In genomic region chr19:19558636-19559035, GRCh38 we compare ENCODE assay signal across 22 cellular contexts. TPM values are rescaled to one million over a fixed set of nuclear protein-coding genes. Genes with fewer than 3 reads are reported as not detected.
"Had no signal": no experiment of that assay in that cellular context is flagged by ENCODE, and none has a peak within 500 bp of the region (broad histone marks: within the 10 kb centered on the region; RNA-seq: fewer than 3 reads in every experiment).

No MANE protein-coding gene starts in this region.

- H3K4me1 ChIP-seq: prostate gland, suprapubic skin, upper lobe of left lung had no signal

- H3K27ac ChIP-seq: brain microvascular endothelial cell, epithelial cell of prostate, prostate gland, skin epidermis, suprapubic skin, upper lobe of left lung had no signal

- H3K9me3 Mint-ChIP-seq: activated CD4-positive, alpha-beta T cell treated with anti-CD3 and anti-CD28 coated beads, Interleukin-2, amount 10 ng/mL, durations not matched to agents 24 days and 14 days; dendritic cell treated with granulocyte-macrophage colony-stimulating factor and Interleukin-4, amounts not matched to agents 40 ng/mL and 50 ng/mL, for 4 days; stimulated activated naive CD8-positive, alpha-beta T cell treated with anti-CD3 and anti-CD28 coated beads, Interleukin-15, Interleukin-2, amounts not matched to agents 100 ng/mL and 50 ng/mL, for 24 hours had no signal

- H3K9me3 ChIP-seq: prostate gland, SK-N-SH, suprapubic skin, upper lobe of left lung had no signal

- FAIRE-seq: frontal cortex, islet of Langerhans, TTC549 had no signal

- H3K27me3 Mint-ChIP-seq: activated CD4-positive, alpha-beta T cell treated with anti-CD3 and anti-CD28 coated beads, Interleukin-2, amount 10 ng/mL, durations not matched to agents 24 days and 14 days; dendritic cell treated with granulocyte-macrophage colony-stimulating factor and Interleukin-4, amounts not matched to agents 40 ng/mL and 50 ng/mL, for 4 days; stimulated activated naive CD8-positive, alpha-beta T cell treated with anti-CD3 and anti-CD28 coated beads, Interleukin-15, Interleukin-2, amounts not matched to agents 100 ng/mL and 50 ng/mL, for 24 hours had no signal

- H3K9ac ChIP-seq: SK-N-SH had no signal

- H3K27ac Mint-ChIP-seq: activated CD4-positive, alpha-beta T cell treated with anti-CD3 and anti-CD28 coated beads, Interleukin-2, amount 10 ng/mL, durations not matched to agents 24 days and 14 days; dendritic cell treated with granulocyte-macrophage colony-stimulating factor and Interleukin-4, amounts not matched to agents 40 ng/mL and 50 ng/mL, for 4 days; stimulated activated naive CD8-positive, alpha-beta T cell treated with anti-CD3 and anti-CD28 coated beads, Interleukin-15, Interleukin-2, amounts not matched to agents 100 ng/mL and 50 ng/mL, for 24 hours had no signal

- H3K4me3 ChIP-seq: prostate gland, skin epidermis, suprapubic skin, upper lobe of left lung had no signal

- DNase-seq: activated CD4-positive, alpha-beta T cell treated with anti-CD3 and anti-CD28 coated beads, Interleukin-2, amount 10 ng/mL, durations not matched to agents 24 days and 14 days; activated CD4-positive, CD25-positive, alpha-beta regulatory T cell; activated gamma-delta T cell; anterior cingulate cortex; brain microvascular endothelial cell; effector memory CD4-positive, alpha-beta T cell; occipital lobe; right cardiac atrium; SHP77; SK-N-SH; stimulated activated CD4-positive, alpha-beta T cell treated with anti-CD3 and anti-CD28 coated beads, Interleukin-4, amount 100 ng/mL, for 24 hours; upper lobe of left lung had no signal

- H3K4me3 Mint-ChIP-seq: activated CD4-positive, alpha-beta T cell treated with anti-CD3 and anti-CD28 coated beads, Interleukin-2, amount 10 ng/mL, durations not matched to agents 24 days and 14 days; dendritic cell treated with granulocyte-macrophage colony-stimulating factor and Interleukin-4, amounts not matched to agents 40 ng/mL and 50 ng/mL, for 4 days; stimulated activated naive CD8-positive, alpha-beta T cell treated with anti-CD3 and anti-CD28 coated beads, Interleukin-15, Interleukin-2, amounts not matched to agents 100 ng/mL and 50 ng/mL, for 24 hours had no signal

- H3K27me3 ChIP-seq: brain microvascular endothelial cell, suprapubic skin, upper lobe of left lung had no signal

- H3K4me2 ChIP-seq: SK-N-SH had no signal

- H3K36me3 ChIP-seq: brain microvascular endothelial cell, prostate gland, suprapubic skin had no signal

RNA-seq across cellular contexts. Expression of gene CILP2, which starts 20.6 kb away (rescaled TPM):
- total RNA-seq: lung microvascular endothelial cell had no signal

RNA-seq across cellular contexts. Expression of gene PBX4, which starts 59.9 kb away (rescaled TPM):
- total RNA-seq: lung microvascular endothelial cell had no signal
